Comparison of ENCODE assay signal across 1 cellular context in the genomic region with DNA sequence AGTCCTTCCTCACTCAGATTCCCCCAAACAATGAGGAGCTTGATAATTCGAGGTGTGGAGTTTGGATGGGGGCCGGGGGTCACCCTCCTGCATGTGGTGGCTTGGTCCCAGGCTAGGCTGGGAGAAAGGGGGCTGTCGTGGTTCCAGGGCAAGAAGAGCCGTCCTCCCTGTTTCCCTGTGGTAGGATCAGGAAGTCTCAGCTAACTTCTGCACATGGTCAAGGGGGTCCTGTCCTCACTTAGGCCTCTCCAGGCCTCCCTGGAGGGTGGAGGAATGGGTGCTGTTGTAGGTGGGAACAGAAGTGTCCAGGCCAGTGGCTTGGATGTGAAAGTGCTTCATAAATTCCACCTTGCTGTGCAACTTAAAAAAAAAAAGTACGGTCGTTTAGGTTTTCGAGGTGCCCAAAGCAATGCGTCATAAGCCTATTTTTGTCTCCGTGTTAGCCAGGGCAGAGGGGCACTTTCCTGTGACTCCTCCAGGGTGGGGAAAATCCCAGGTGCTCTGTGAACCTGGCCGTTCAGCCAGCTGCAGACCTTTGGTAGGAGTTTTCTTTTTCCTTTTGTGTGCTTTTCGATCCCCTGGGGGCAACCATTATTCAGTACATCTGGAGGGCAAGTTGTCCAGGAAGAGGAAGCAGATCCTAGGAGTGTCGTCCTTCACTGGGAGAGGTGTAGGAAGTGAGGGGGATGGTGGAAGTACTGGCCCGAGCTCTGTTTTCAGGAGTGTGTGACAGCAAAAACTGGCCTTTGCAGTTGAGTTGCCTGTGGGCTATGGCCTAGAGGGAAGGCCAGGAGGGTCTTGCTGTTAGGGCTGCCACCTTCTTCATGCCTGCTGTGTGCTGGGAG.
TF ChIP-seq lines count a peak whose summit lies in the region.

No MANE protein-coding gene starts in this region.

TF ChIP-seq in HepG2, 621 proteins besides CTCF, POLR2A, EP300 and RAD21 (continued from another document):
- TF ChIP-seq, protein P1, sequence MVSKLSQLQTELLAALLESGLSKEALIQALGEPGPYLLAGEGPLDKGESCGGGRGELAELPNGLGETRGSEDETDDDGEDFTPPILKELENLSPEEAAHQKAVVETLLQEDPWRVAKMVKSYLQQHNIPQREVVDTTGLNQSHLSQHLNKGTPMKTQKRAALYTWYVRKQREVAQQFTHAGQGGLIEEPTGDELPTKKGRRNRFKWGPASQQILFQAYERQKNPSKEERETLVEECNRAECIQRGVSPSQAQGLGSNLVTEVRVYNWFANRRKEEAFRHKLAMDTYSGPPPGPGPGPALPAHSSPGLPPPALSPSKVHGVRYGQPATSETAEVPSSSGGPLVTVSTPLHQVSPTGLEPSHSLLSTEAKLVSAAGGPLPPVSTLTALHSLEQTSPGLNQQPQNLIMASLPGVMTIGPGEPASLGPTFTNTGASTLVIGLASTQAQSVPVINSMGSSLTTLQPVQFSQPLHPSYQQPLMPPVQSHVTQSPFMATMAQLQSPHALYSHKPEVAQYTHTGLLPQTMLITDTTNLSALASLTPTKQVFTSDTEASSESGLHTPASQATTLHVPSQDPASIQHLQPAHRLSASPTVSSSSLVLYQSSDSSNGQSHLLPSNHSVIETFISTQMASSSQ (IDR thresholded peaks at IDR 0.05; ENCODE audit: low read depth): no peak
- TF ChIP-seq, protein P1 (CRISPR knock-in tag; IDR thresholded peaks at IDR 0.05; ENCODE audit: borderline replicate concordance): no peak
- no peak for TF ChIP-seq HMG20A (CRISPR knock-in tag; IDR thresholded peaks at IDR 0.05; ENCODE audit: borderline replicate concordance)
- no peak for TF ChIP-seq SMARCC2 (IDR thresholded peaks at IDR 0.05)
- TF ChIP-seq MTF1 (CRISPR knock-in tag; IDR thresholded peaks at IDR 0.05): no peak
- no peak for TF ChIP-seq ZNF34 (CRISPR knock-in tag; IDR thresholded peaks at IDR 0.05; ENCODE audit: borderline replicate concordance)
- no peak for TF ChIP-seq TEF (CRISPR knock-in tag; IDR thresholded peaks at IDR 0.05)
- 0 out of 2 replicates have a peak, but pooled peaks have one; percentile 0 for TF ChIP-seq ZNF772 (CRISPR knock-in tag; IDR thresholded peaks at IDR 0.05)
- no peak for TF ChIP-seq ZNF850 (CRISPR knock-in tag; conservative IDR thresholded peaks at IDR 0.05)
- peak; percentile 45 for TF ChIP-seq ZNF263 (CRISPR knock-in tag; IDR thresholded peaks at IDR 0.05)
- TF ChIP-seq NR0B2 (CRISPR knock-in tag; IDR thresholded peaks at IDR 0.05): 0 out of 2 replicates have a peak, but pooled peaks have one; percentile 37
- no peak for TF ChIP-seq BCLAF1 (IDR thresholded peaks at IDR 0.05)
- TF ChIP-seq, protein P2, sequence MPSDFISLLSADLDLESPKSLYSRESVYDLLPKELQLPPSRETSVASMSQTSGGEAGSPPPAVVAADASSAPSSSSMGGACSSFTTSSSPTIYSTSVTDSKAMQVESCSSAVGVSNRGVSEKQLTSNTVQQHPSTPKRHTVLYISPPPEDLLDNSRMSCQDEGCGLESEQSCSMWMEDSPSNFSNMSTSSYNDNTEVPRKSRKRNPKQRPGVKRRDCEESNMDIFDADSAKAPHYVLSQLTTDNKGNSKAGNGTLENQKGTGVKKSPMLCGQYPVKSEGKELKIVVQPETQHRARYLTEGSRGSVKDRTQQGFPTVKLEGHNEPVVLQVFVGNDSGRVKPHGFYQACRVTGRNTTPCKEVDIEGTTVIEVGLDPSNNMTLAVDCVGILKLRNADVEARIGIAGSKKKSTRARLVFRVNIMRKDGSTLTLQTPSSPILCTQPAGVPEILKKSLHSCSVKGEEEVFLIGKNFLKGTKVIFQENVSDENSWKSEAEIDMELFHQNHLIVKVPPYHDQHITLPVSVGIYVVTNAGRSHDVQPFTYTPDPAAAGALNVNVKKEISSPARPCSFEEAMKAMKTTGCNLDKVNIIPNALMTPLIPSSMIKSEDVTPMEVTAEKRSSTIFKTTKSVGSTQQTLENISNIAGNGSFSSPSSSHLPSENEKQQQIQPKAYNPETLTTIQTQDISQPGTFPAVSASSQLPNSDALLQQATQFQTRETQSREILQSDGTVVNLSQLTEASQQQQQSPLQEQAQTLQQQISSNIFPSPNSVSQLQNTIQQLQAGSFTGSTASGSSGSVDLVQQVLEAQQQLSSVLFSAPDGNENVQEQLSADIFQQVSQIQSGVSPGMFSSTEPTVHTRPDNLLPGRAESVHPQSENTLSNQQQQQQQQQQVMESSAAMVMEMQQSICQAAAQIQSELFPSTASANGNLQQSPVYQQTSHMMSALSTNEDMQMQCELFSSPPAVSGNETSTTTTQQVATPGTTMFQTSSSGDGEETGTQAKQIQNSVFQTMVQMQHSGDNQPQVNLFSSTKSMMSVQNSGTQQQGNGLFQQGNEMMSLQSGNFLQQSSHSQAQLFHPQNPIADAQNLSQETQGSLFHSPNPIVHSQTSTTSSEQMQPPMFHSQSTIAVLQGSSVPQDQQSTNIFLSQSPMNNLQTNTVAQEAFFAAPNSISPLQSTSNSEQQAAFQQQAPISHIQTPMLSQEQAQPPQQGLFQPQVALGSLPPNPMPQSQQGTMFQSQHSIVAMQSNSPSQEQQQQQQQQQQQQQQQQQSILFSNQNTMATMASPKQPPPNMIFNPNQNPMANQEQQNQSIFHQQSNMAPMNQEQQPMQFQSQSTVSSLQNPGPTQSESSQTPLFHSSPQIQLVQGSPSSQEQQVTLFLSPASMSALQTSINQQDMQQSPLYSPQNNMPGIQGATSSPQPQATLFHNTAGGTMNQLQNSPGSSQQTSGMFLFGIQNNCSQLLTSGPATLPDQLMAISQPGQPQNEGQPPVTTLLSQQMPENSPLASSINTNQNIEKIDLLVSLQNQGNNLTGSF (CRISPR knock-in tag; IDR thresholded peaks at IDR 0.05): no peak
- TF ChIP-seq DR1 (CRISPR knock-in tag; IDR thresholded peaks at IDR 0.05): no peak
- TF ChIP-seq TBX2 (CRISPR knock-in tag; IDR thresholded peaks at IDR 0.05; ENCODE audit: borderline replicate concordance): peak; percentile 8; the same call in 1 of the 2 replicates
- no peak for TF ChIP-seq ZKSCAN8 (CRISPR knock-in tag; IDR thresholded peaks at IDR 0.05; ENCODE audit: borderline replicate concordance)
- TF ChIP-seq MED13 (CRISPR knock-in tag; IDR thresholded peaks at IDR 0.05): no peak
- no peak for TF ChIP-seq ZNF709 (CRISPR knock-in tag; IDR thresholded peaks at IDR 0.05)
- TF ChIP-seq KLF16 (CRISPR knock-in tag; IDR thresholded peaks at IDR 0.05): no peak
- TF ChIP-seq ZNF580 (CRISPR knock-in tag; IDR thresholded peaks at IDR 0.05; ENCODE audit: borderline replicate concordance, low read depth): no peak
- TF ChIP-seq ZNF446 (CRISPR knock-in tag; IDR thresholded peaks at IDR 0.05): peak; percentile 59; the same call in 1 of the 2 replicates
- no peak for TF ChIP-seq ZGPAT (CRISPR knock-in tag; IDR thresholded peaks at IDR 0.05)
- no peak for TF ChIP-seq KLF9 (CRISPR knock-in tag; IDR thresholded peaks at IDR 0.05; ENCODE audit: low read depth)
- no peak for TF ChIP-seq ZNF644 (CRISPR knock-in tag; IDR thresholded peaks at IDR 0.05; ENCODE audit: low read depth)
- TF ChIP-seq ZNF543 (CRISPR knock-in tag; IDR thresholded peaks at IDR 0.05): no peak
- TF ChIP-seq ELF1 (CRISPR knock-in tag; IDR thresholded peaks at IDR 0.05): 0 out of 2 replicates have a peak, but pooled peaks have one; percentile 17
